1 cellular context compared by ENCODE assay signal in the genomic region with DNA sequence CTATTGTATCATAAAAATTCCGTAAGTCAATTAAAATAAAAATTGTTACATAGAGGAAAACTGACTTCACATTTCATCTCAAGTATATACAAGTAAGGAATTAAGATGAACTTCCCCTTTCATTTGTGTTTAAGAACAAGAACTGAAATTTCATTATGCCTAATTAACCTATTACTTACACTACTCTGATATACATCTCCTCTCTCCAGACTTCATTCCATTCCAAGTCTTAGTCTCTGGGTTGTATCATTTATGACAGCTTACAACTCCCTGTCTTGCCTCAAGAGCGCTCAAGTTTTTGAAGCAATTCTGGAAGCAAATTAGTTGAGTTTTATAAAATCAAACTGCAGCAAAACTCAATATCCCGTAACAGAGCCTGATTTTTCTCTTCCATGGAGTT.
TF ChIP-seq lines count a peak whose summit lies in the region.

No MANE protein-coding gene starts in this region.

TF ChIP-seq in WTC11, 78 proteins besides CTCF, POLR2A, EP300 and RAD21 (continued from another document):
- TF ChIP-seq ATF6 (CRISPR knock-in tag; IDR thresholded peaks at IDR 0.05), result no peak
- TF ChIP-seq CREM (CRISPR knock-in tag; IDR thresholded peaks at IDR 0.05), result no peak
- TF ChIP-seq, protein P1, sequence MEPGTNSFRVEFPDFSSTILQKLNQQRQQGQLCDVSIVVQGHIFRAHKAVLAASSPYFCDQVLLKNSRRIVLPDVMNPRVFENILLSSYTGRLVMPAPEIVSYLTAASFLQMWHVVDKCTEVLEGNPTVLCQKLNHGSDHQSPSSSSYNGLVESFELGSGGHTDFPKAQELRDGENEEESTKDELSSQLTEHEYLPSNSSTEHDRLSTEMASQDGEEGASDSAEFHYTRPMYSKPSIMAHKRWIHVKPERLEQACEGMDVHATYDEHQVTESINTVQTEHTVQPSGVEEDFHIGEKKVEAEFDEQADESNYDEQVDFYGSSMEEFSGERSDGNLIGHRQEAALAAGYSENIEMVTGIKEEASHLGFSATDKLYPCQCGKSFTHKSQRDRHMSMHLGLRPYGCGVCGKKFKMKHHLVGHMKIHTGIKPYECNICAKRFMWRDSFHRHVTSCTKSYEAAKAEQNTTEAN (CRISPR knock-in tag; IDR thresholded peaks at IDR 0.05), result no peak
- no peak for TF ChIP-seq RELA (CRISPR knock-in tag; IDR thresholded peaks at IDR 0.05; ENCODE audit: borderline replicate concordance)
- no peak for TF ChIP-seq CREB1 (CRISPR knock-in tag; IDR thresholded peaks at IDR 0.05)
